Comparison of ENCODE assay signal across 28 cellular contexts in genomic region chr12:82108615-82109014, GRCh38.
"Had no signal": no experiment of that assay in that cellular context is flagged by ENCODE, and none has a peak within 500 bp of the region (broad histone marks: within the 10 kb centered on the region; RNA-seq: fewer than 3 reads in every experiment).

No MANE protein-coding gene starts in this region.

- H3K4me1 ChIP-seq: neural progenitor cell, parathyroid adenoma, psoas muscle, sigmoid colon, stomach, thyroid gland, tibial nerve, upper lobe of left lung, vagina had no signal

- H3K36me3 Mint-ChIP-seq: natural killer cell; neural progenitor cell; stimulated activated effector memory CD8-positive, alpha-beta T cell treated with anti-CD3 and anti-CD28 coated beads, Interleukin-12 subunit alpha, Interleukin-12 subunit beta, amount 100 ng/mL, for 72 hours; stimulated activated naive B cell treated with anti-CD40 and anti-IgM and Interleukin-4, amounts not matched to agents 10 μg/mL and 1 μg/mL and 100 μg/mL, for 72 hours had no signal

- H3K4me1 Mint-ChIP-seq: natural killer cell; nephron; neural progenitor cell; stimulated activated effector memory CD8-positive, alpha-beta T cell treated with anti-CD3 and anti-CD28 coated beads, Interleukin-12 subunit alpha, Interleukin-12 subunit beta, amount 100 ng/mL, for 72 hours; stimulated activated naive B cell treated with anti-CD40 and anti-IgM and Interleukin-4, amounts not matched to agents 10 μg/mL and 1 μg/mL and 100 μg/mL, for 72 hours had no signal

- FAIRE-seq: small intestine, urothelium cell line had no signal

- H3K9me3 ChIP-seq: ovary, psoas muscle, sigmoid colon, stomach, thoracic aorta, thyroid gland, tibial nerve, upper lobe of left lung, vagina had no signal

- H3K9me3 Mint-ChIP-seq: nephron; neural progenitor cell; stimulated activated naive CD8-positive, alpha-beta T cell treated with anti-CD3 and anti-CD28 coated beads, Interleukin-15, Interleukin-2, amounts not matched to agents 100 ng/mL and 50 ng/mL, for 24 hours had no signal

- H3K36me3 ChIP-seq: neural progenitor cell, ovary, sigmoid colon, stomach, thoracic aorta, thyroid gland, tibial nerve, upper lobe of left lung, vagina had no signal

- DNase-seq: natural killer cell; occipital lobe; ovary; posterior cingulate gyrus; psoas muscle; right cardiac atrium; sigmoid colon; small intestine; stimulated activated CD4-positive, alpha-beta T cell treated with anti-CD3 and anti-CD28 coated beads, Interleukin-15, amount 100 ng/mL, for 24 hours; stimulated activated CD4-positive, alpha-beta T cell treated with anti-CD3 and anti-CD28 coated beads, Interleukin-2, amount 100 ng/mL, for 24 hours; stimulated activated CD4-positive, alpha-beta T cell treated with anti-CD3 and anti-CD28 coated beads, Interleukin-2, amount 100 ng/mL, for 48 hours; stimulated activated CD4-positive, alpha-beta T cell treated with anti-CD3 and anti-CD28 coated beads, Interleukin-4, amount 100 ng/mL, for 24 hours; stimulated activated naive B cell treated with anti-CD40 and anti-IgM and Interleukin-4, amounts not matched to agents 10 μg/mL and 1 μg/mL and 100 μg/mL, for 72 hours; stimulated activated naive CD4-positive, alpha-beta T cell treated with Interleukin-2 at 50 U/mL for 16 hours; stomach; thyroid gland; trophoblast cell; upper lobe of left lung had no signal

- H3K4me2 ChIP-seq: neural progenitor cell had no signal

- H3K79me2 ChIP-seq: parathyroid adenoma had no signal

- H3K27ac Mint-ChIP-seq: natural killer cell; nephron; neural progenitor cell; progenitor cell of endocrine pancreas; stimulated activated effector memory CD8-positive, alpha-beta T cell treated with anti-CD3 and anti-CD28 coated beads, Interleukin-12 subunit alpha, Interleukin-12 subunit beta, amount 100 ng/mL, for 72 hours; stimulated activated naive B cell treated with anti-CD40 and anti-IgM and Interleukin-4, amounts not matched to agents 10 μg/mL and 1 μg/mL and 100 μg/mL, for 72 hours; stimulated activated naive CD8-positive, alpha-beta T cell treated with anti-CD3 and anti-CD28 coated beads, Interleukin-15, Interleukin-2, amounts not matched to agents 100 ng/mL and 50 ng/mL, for 24 hours had no signal

- H3K9ac ChIP-seq: neural progenitor cell, parathyroid adenoma had no signal

- H3K27ac ChIP-seq: neural progenitor cell, ovary, parathyroid adenoma, psoas muscle, sigmoid colon, stomach, thoracic aorta, thyroid gland, tibial nerve, upper lobe of left lung, vagina had no signal

- ATAC-seq: natural killer cell; psoas muscle; right cardiac atrium; stimulated activated effector memory CD8-positive, alpha-beta T cell treated with anti-CD3 and anti-CD28 coated beads, Interleukin-12 subunit alpha, Interleukin-12 subunit beta, amount 100 ng/mL, for 72 hours; stimulated activated naive B cell treated with anti-CD40 and anti-IgM and Interleukin-4, amounts not matched to agents 10 μg/mL and 1 μg/mL and 100 μg/mL, for 72 hours had no signal

- H3K27me3 ChIP-seq: neural progenitor cell, ovary, sigmoid colon, stomach, thyroid gland, tibial nerve, upper lobe of left lung, vagina had no signal

- H3K4me3 Mint-ChIP-seq: natural killer cell; nephron; neural progenitor cell; stimulated activated effector memory CD8-positive, alpha-beta T cell treated with anti-CD3 and anti-CD28 coated beads, Interleukin-12 subunit alpha, Interleukin-12 subunit beta, amount 100 ng/mL, for 72 hours; stimulated activated naive B cell treated with anti-CD40 and anti-IgM and Interleukin-4, amounts not matched to agents 10 μg/mL and 1 μg/mL and 100 μg/mL, for 72 hours; stimulated activated naive CD8-positive, alpha-beta T cell treated with anti-CD3 and anti-CD28 coated beads, Interleukin-15, Interleukin-2, amounts not matched to agents 100 ng/mL and 50 ng/mL, for 24 hours had no signal

- H2AFZ ChIP-seq: neural progenitor cell, parathyroid adenoma had no signal

- H3K4me3 ChIP-seq: neural progenitor cell, ovary, psoas muscle, sigmoid colon, stomach, thoracic aorta, thyroid gland, tibial nerve, upper lobe of left lung, vagina had no signal

- H3K27me3 Mint-ChIP-seq: progenitor cell of endocrine pancreas; stimulated activated naive B cell treated with anti-CD40 and anti-IgM and Interleukin-4, amounts not matched to agents 10 μg/mL and 1 μg/mL and 100 μg/mL, for 72 hours; stimulated activated naive CD8-positive, alpha-beta T cell treated with anti-CD3 and anti-CD28 coated beads, Interleukin-15, Interleukin-2, amounts not matched to agents 100 ng/mL and 50 ng/mL, for 24 hours had no signal
